ENCODE assay signal across 1 cellular context in genomic region chr16:56606688-56607618, GRCh38.
A peak's percentile ranks its signal among the peaks of the same experiment; 100 is the strongest.
TF ChIP-seq lines count a peak whose summit lies in the region.

No MANE protein-coding gene starts in this region.

TF ChIP-seq in HepG2, 621 proteins besides CTCF, POLR2A, EP300 and RAD21 (continued from another document and continues in another):
- TF ChIP-seq, protein P1, sequence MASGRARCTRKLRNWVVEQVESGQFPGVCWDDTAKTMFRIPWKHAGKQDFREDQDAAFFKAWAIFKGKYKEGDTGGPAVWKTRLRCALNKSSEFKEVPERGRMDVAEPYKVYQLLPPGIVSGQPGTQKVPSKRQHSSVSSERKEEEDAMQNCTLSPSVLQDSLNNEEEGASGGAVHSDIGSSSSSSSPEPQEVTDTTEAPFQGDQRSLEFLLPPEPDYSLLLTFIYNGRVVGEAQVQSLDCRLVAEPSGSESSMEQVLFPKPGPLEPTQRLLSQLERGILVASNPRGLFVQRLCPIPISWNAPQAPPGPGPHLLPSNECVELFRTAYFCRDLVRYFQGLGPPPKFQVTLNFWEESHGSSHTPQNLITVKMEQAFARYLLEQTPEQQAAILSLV (CRISPR knock-in tag; IDR thresholded peaks at IDR 0.05; ENCODE audit: borderline replicate concordance) = no peak; the same call in 1 of the 2 replicates
- TF ChIP-seq FOXC1 (CRISPR knock-in tag; IDR thresholded peaks at IDR 0.05; ENCODE audit: borderline replicate concordance) = peak; percentile 63
- TF ChIP-seq ATF7 (IDR thresholded peaks at IDR 0.05) = no peak
- peak; percentile 2; the same call in 1 of the 2 replicates for TF ChIP-seq ATF7 (CRISPR knock-in tag; IDR thresholded peaks at IDR 0.05)
- peak; percentile 77 for TF ChIP-seq THAP11 (CRISPR knock-in tag; IDR thresholded peaks at IDR 0.05)
- TF ChIP-seq ZNF207 (IDR thresholded peaks at IDR 0.05; ENCODE audit: borderline replicate concordance) = no peak
- TF ChIP-seq REL (CRISPR knock-in tag; conservative IDR thresholded peaks at IDR 0.05) = no peak
- no peak for TF ChIP-seq ZNF17 (CRISPR knock-in tag; IDR thresholded peaks at IDR 0.05)
- TF ChIP-seq, protein P2, sequence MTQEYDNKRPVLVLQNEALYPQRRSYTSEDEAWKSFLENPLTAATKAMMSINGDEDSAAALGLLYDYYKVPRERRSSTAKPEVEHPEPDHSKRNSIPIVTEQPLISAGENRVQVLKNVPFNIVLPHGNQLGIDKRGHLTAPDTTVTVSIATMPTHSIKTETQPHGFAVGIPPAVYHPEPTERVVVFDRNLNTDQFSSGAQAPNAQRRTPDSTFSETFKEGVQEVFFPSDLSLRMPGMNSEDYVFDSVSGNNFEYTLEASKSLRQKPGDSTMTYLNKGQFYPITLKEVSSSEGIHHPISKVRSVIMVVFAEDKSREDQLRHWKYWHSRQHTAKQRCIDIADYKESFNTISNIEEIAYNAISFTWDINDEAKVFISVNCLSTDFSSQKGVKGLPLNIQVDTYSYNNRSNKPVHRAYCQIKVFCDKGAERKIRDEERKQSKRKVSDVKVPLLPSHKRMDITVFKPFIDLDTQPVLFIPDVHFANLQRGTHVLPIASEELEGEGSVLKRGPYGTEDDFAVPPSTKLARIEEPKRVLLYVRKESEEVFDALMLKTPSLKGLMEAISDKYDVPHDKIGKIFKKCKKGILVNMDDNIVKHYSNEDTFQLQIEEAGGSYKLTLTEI (CRISPR knock-in tag; conservative IDR thresholded peaks at IDR 0.05) = no peak
- TF ChIP-seq NFYB (CRISPR knock-in tag; IDR thresholded peaks at IDR 0.05) = no peak
- peak; percentile 89 for TF ChIP-seq ARNT2 (CRISPR knock-in tag; IDR thresholded peaks at IDR 0.05; ENCODE audit: low read depth)
- peak; percentile 93 for TF ChIP-seq ZNF3 (CRISPR knock-in tag; IDR thresholded peaks at IDR 0.05)
- no peak for TF ChIP-seq ZNF550 (CRISPR knock-in tag; IDR thresholded peaks at IDR 0.05; ENCODE audit: borderline replicate concordance)
- TF ChIP-seq ISL2 (CRISPR knock-in tag; IDR thresholded peaks at IDR 0.05) = peak; percentile 71
- TF ChIP-seq SP2 (CRISPR knock-in tag; IDR thresholded peaks at IDR 0.05) = no peak
- TF ChIP-seq, protein P3, sequence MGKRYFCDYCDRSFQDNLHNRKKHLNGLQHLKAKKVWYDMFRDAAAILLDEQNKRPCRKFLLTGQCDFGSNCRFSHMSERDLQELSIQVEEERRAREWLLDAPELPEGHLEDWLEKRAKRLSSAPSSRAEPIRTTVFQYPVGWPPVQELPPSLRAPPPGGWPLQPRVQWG (CRISPR knock-in tag; IDR thresholded peaks at IDR 0.05; ENCODE audit: borderline replicate concordance, low read depth) = no peak
- TF ChIP-seq POLR2AphosphoS2 (IDR thresholded peaks at IDR 0.05; ENCODE audit: low read depth, low read length) = no peak
- TF ChIP-seq TSC22D2 (CRISPR knock-in tag; IDR thresholded peaks at IDR 0.05; ENCODE audit: borderline replicate concordance) = peak; percentile 84
- TF ChIP-seq ATM (IDR thresholded peaks at IDR 0.05; ENCODE audit: borderline replicate concordance) = no peak
- TF ChIP-seq ZNF652 (CRISPR knock-in tag; IDR thresholded peaks at IDR 0.05; ENCODE audit: borderline replicate concordance, low read depth) = peak; percentile 62
- TF ChIP-seq GZF1 (CRISPR knock-in tag; IDR thresholded peaks at IDR 0.05) = no peak
- no peak for TF ChIP-seq NPAS2 (CRISPR knock-in tag; IDR thresholded peaks at IDR 0.05; ENCODE audit: borderline replicate concordance)
- peak; percentile 79 for TF ChIP-seq POLR2AphosphoS5 (IDR thresholded peaks at IDR 0.05; ENCODE audit: low read depth, low read length)
- peak; percentile 73 for TF ChIP-seq NR2F2 (IDR thresholded peaks at IDR 0.05; ENCODE audit: borderline replicate concordance, low read depth)
- TF ChIP-seq, protein P4, sequence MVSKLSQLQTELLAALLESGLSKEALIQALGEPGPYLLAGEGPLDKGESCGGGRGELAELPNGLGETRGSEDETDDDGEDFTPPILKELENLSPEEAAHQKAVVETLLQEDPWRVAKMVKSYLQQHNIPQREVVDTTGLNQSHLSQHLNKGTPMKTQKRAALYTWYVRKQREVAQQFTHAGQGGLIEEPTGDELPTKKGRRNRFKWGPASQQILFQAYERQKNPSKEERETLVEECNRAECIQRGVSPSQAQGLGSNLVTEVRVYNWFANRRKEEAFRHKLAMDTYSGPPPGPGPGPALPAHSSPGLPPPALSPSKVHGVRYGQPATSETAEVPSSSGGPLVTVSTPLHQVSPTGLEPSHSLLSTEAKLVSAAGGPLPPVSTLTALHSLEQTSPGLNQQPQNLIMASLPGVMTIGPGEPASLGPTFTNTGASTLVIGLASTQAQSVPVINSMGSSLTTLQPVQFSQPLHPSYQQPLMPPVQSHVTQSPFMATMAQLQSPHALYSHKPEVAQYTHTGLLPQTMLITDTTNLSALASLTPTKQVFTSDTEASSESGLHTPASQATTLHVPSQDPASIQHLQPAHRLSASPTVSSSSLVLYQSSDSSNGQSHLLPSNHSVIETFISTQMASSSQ (IDR thresholded peaks at IDR 0.05; ENCODE audit: low read depth) = 0 out of 2 replicates have a peak, but pooled peaks have one; percentile 27
- TF ChIP-seq, protein P4 (CRISPR knock-in tag; IDR thresholded peaks at IDR 0.05; ENCODE audit: borderline replicate concordance) = peak; percentile 49; the same call in 1 of the 2 replicates
- TF ChIP-seq RORA (CRISPR knock-in tag; IDR thresholded peaks at IDR 0.05) = no peak
- 0 out of 2 replicates have a peak, but pooled peaks have one; percentile 16 for TF ChIP-seq ZNF333 (CRISPR knock-in tag; IDR thresholded peaks at IDR 0.05; ENCODE audit: borderline replicate concordance)
- TF ChIP-seq FOSL1 (CRISPR knock-in tag; IDR thresholded peaks at IDR 0.05; ENCODE audit: borderline replicate concordance) = peak; percentile 39; the same call in 1 of the 2 replicates
- peak; percentile 39; the same call in 1 of the 2 replicates for TF ChIP-seq ZBTB38 (CRISPR knock-in tag; IDR thresholded peaks at IDR 0.05)
- TF ChIP-seq PBX3 (CRISPR knock-in tag; IDR thresholded peaks at IDR 0.05; ENCODE audit: borderline replicate concordance) = no peak
- TF ChIP-seq HOXA3 (CRISPR knock-in tag; IDR thresholded peaks at IDR 0.05) = peak; percentile 84; the same call in 1 of the 2 replicates
- no peak for TF ChIP-seq USF2 (IDR thresholded peaks at IDR 0.05; ENCODE audit: low read depth, low read length)
- TF ChIP-seq USF2 (CRISPR knock-in tag; IDR thresholded peaks at IDR 0.05; ENCODE audit: borderline replicate concordance) = no peak
- TF ChIP-seq ARNT (IDR thresholded peaks at IDR 0.05) = no peak
- TF ChIP-seq SUZ12 (IDR thresholded peaks at IDR 0.05; ENCODE audit: low read depth, low read length) = no peak
- no peak; the same call in 1 of the 2 replicates for TF ChIP-seq MBD4 (IDR thresholded peaks at IDR 0.05; ENCODE audit: borderline replicate concordance, low read length)
- TF ChIP-seq, protein P5, sequence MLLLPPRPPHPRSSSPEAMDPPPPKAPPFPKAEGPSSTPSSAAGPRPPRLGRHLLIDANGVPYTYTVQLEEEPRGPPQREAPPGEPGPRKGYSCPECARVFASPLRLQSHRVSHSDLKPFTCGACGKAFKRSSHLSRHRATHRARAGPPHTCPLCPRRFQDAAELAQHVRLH (CRISPR knock-in tag; IDR thresholded peaks at IDR 0.05; ENCODE audit: borderline replicate concordance, low read depth) = peak; percentile 55; the same call in 1 of the 2 replicates
- TF ChIP-seq ZNF556 (CRISPR knock-in tag; IDR thresholded peaks at IDR 0.05; ENCODE audit: borderline replicate concordance) = no peak; the same call in 1 of the 2 replicates
- TF ChIP-seq ZBTB21 (CRISPR knock-in tag; IDR thresholded peaks at IDR 0.05) = peak; percentile 62; the same call in 1 of the 2 replicates
- TF ChIP-seq PHF5A (CRISPR knock-in tag; IDR thresholded peaks at IDR 0.05; ENCODE audit: low read depth, unreplicated experiment) = peak; percentile 22
- peak; percentile 62; the same call in 1 of the 2 replicates for TF ChIP-seq ZNF816 (CRISPR knock-in tag; IDR thresholded peaks at IDR 0.05; ENCODE audit: borderline replicate concordance)
- peak; percentile 32; the same call in 1 of the 2 replicates for TF ChIP-seq ZNF773 (CRISPR knock-in tag; IDR thresholded peaks at IDR 0.05; ENCODE audit: borderline replicate concordance)
- TF ChIP-seq ZNF512 (CRISPR knock-in tag; IDR thresholded peaks at IDR 0.05) = no peak
- peak; percentile 0; the same call in 1 of the 2 replicates for TF ChIP-seq SMC3 (IDR thresholded peaks at IDR 0.05; ENCODE audit: low read length)
- peak; percentile 92; the same call in 1 of the 2 replicates for TF ChIP-seq ZFP62 (CRISPR knock-in tag; IDR thresholded peaks at IDR 0.05)
- no peak for TF ChIP-seq HMGA1 (CRISPR knock-in tag; conservative IDR thresholded peaks at IDR 0.05)
- no peak; the same call in 1 of the 2 replicates for TF ChIP-seq HMG20B (CRISPR knock-in tag; conservative IDR thresholded peaks at IDR 0.05)
- peak; percentile 55 for TF ChIP-seq HHEX (CRISPR knock-in tag; IDR thresholded peaks at IDR 0.05)
- peak; percentile 94 for TF ChIP-seq RXRA (CRISPR knock-in tag; IDR thresholded peaks at IDR 0.05)
- TF ChIP-seq SOX13 (IDR thresholded peaks at IDR 0.05) = peak; percentile 22; the same call in 1 of the 2 replicates
- TF ChIP-seq SOX13 (CRISPR knock-in tag; conservative IDR thresholded peaks at IDR 0.05 in 1 of 2, IDR thresholded peaks at IDR 0.05 in 1 of 2) = peak in 1 of 2 experiments; percentile 83; a peak in 2 of 4 replicates
- no peak for TF ChIP-seq IKZF1 (IDR thresholded peaks at IDR 0.05)
- peak; percentile 79 for TF ChIP-seq FOXA3 (CRISPR knock-in tag; IDR thresholded peaks at IDR 0.05)
- TF ChIP-seq GTF2F1 (IDR thresholded peaks at IDR 0.05; ENCODE audit: low read length) = no peak
